Comparison of ENCODE assay signal across 18 cellular contexts in the genomic region with DNA sequence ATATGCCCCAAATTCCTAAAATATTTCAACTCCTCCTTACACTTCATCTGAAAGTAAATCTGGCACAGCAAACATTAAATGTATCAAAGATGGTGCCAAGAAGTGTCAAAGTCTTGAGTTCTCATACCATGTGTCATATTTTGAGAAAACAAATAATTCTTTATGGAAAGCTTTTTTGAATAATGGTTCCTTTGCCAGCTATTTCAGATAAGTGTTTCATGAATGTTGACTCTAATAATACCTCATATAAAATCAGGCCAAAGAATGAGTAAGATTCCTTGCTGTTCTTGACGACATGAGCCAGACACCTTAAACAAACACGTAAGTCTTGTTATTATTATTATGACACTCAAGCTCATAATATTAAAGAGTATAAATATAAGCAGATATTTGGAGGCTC. TPM values are rescaled to one million over a fixed set of nuclear protein-coding genes. Genes with fewer than 3 reads are reported as not detected.
"Had no signal": no experiment of that assay in that cellular context is flagged by ENCODE, and none has a peak within 500 bp of the region (broad histone marks: within the 10 kb centered on the region; RNA-seq: fewer than 3 reads in every experiment).

No MANE protein-coding gene starts in this region.

- ATAC-seq: gastrocnemius medialis; heart right ventricle; left lobe of liver; naive thymus-derived CD4-positive, alpha-beta T cell; sciatic nerve; stimulated activated naive B cell treated with anti-CD40 and anti-IgM and Interleukin-4, amounts not matched to agents 10 μg/mL and 1 μg/mL and 100 μg/mL, for 72 hours; stimulated activated naive CD8-positive, alpha-beta T cell treated with anti-CD3 and anti-CD28 coated beads, Interleukin-15, amount 100 ng/mL, for 72 hours had no signal

- H2AFZ ChIP-seq: parathyroid adenoma had no signal

- H3K9me3 ChIP-seq: colonic mucosa, gastrocnemius medialis, heart right ventricle, prostate gland had no signal

- DNase-seq: colonic mucosa; effector CD4-positive, alpha-beta T cell; endodermal cell; gastrocnemius medialis; heart right ventricle; hypothalamus; mammary epithelial cell; naive thymus-derived CD4-positive, alpha-beta T cell; nephron progenitor cell; stimulated activated CD4-positive, alpha-beta T cell treated with anti-CD3 and anti-CD28 coated beads, Interleukin-2, amount 100 ng/mL, for 24 hours; stimulated activated CD4-positive, alpha-beta T cell treated with anti-CD3 and anti-CD28 coated beads, Interleukin-4, amount 100 ng/mL, for 4 hours; stimulated activated naive B cell treated with anti-CD40 and anti-IgM and Interleukin-4, amounts not matched to agents 10 μg/mL and 1 μg/mL and 100 μg/mL, for 72 hours; stimulated activated naive CD8-positive, alpha-beta T cell treated with anti-CD3 and anti-CD28 coated beads, Interleukin-15, amount 100 ng/mL, for 72 hours had no signal

- H3K4me1 ChIP-seq: colonic mucosa, parathyroid adenoma, prostate gland had no signal

- H3K27ac ChIP-seq: colonic mucosa, gastrocnemius medialis, parathyroid adenoma, prostate gland, skin epidermis had no signal

- H3K79me2 ChIP-seq: parathyroid adenoma had no signal

- H3K9ac ChIP-seq: parathyroid adenoma had no signal

- H3K27me3 ChIP-seq: colonic mucosa, gastrocnemius medialis, heart right ventricle had no signal

- H3K36me3 ChIP-seq: colonic mucosa, gastrocnemius medialis, heart right ventricle, prostate gland had no signal

- H3K4me3 ChIP-seq: colonic mucosa, gastrocnemius medialis, heart right ventricle, prostate gland, skin epidermis had no signal

RNA-seq across cellular contexts. Expression of gene ZNF385D, which starts 30.4 kb away (rescaled TPM):
- polyA plus RNA-seq: naive thymus-derived CD4-positive, alpha-beta T cell had no signal
